15 cellular contexts compared by ENCODE assay signal in genomic region chr12:109598428-109598854, GRCh38. TPM values are rescaled to one million over a fixed set of nuclear protein-coding genes. Genes with fewer than 3 reads are reported as not detected.
DNase-seq lines count a peak whose midpoint lies in the region; ATAC-seq and TF ChIP-seq lines count a peak whose summit lies in the region.
"Had no signal": no experiment of that assay in that cellular context is flagged by ENCODE, and none has a peak within 500 bp of the region (broad histone marks: within the 10 kb centered on the region; RNA-seq: fewer than 3 reads in every experiment).

No MANE protein-coding gene starts in this region.

- no peak for TF ChIP-seq POLR2A in body of pancreas (IDR thresholded peaks at IDR 0.05)

- no peaks in the 10 kb centered on the region for H3K27me3 ChIP-seq in GM23338 (ENCODE audit: insufficient read depth)
- H3K27me3 ChIP-seq in WERI-Rb-1 (ENCODE audit: insufficient read depth, low read depth, severe bottlenecking), result no peaks in the 10 kb centered on the region
- no peaks in the 10 kb centered on the region for H3K27me3 ChIP-seq in skeletal muscle tissue (ENCODE audit: control insufficient read depth in 3 of 3, insufficient read depth in 3 of 3, low read length in 3 of 3)
- no peaks in the 10 kb centered on the region for H3K27me3 ChIP-seq in body of pancreas
- H3K27me3 ChIP-seq in osteoblast (ENCODE audit: insufficient read depth, low read length), result no peaks in the 10 kb centered on the region
- H3K27me3 ChIP-seq: sigmoid colon had no signal

- H3K79me2 ChIP-seq in GM23338 (replicated peaks; ENCODE audit: insufficient read depth), result no peaks in the 10 kb centered on the region
- no peaks in the 10 kb centered on the region for H3K79me2 ChIP-seq in osteoblast (ENCODE audit: insufficient read depth, low read length)

- H3K36me3 Mint-ChIP-seq in GM23338 (ENCODE audit: low read depth), result no peaks in the 10 kb centered on the region
- H3K36me3 Mint-ChIP-seq in effector memory CD8-positive, alpha-beta T cell (ENCODE audit: insufficient read depth), result peaks cover 8% of the 10 kb centered on the region

- H3K9me3 ChIP-seq in WERI-Rb-1 (ENCODE audit: severe bottlenecking), result no peaks in the 10 kb centered on the region
- no peaks in the 10 kb centered on the region for H3K9me3 ChIP-seq in skeletal muscle tissue (ENCODE audit: control insufficient read depth in 3 of 3, low read length in 3 of 3)
- no peaks in the 10 kb centered on the region for H3K9me3 ChIP-seq in body of pancreas
- H3K9me3 ChIP-seq in osteoblast (ENCODE audit: low read depth, low read length), result no peaks in the 10 kb centered on the region
- H3K9me3 ChIP-seq: neutrophil, prostate gland, sigmoid colon had no signal

- peaks cover 9% of the 10 kb centered on the region for H3K27me3 Mint-ChIP-seq in GM23338 (ENCODE audit: insufficient read depth, low read depth, poor library complexity)
- no peaks in the 10 kb centered on the region for H3K27me3 Mint-ChIP-seq in effector memory CD8-positive, alpha-beta T cell
- H3K27me3 Mint-ChIP-seq: activated CD4-positive, alpha-beta memory T cell treated with anti-CD3 and anti-CD28 coated beads, Interleukin-2, amount 10 ng/mL, durations not matched to agents 7 days and 5 days had no signal

- no peaks in the 10 kb centered on the region for H3K9me2 ChIP-seq in GM23338 (ENCODE audit: insufficient read depth)

- no peak for ATAC-seq in GM23338
- peak; percentile 4 for ATAC-seq in left lobe of liver
- ATAC-seq in body of pancreas, result no peak
- ATAC-seq in effector memory CD8-positive, alpha-beta T cell (replicated peaks), result no peak

- H3K27ac ChIP-seq in GM23338 (ENCODE audit: low read depth) (peak overlapping the region; percentile 42; the same call in 1 of the 2 replicates), WERI-Rb-1 (peak overlapping the region; percentile 58), skeletal muscle tissue (ENCODE audit: low read depth, low read length) (peak overlapping the region; percentile 3), body of pancreas (no peak overlapping the region), osteoblast (ENCODE audit: low read depth, low read length) (no peak overlapping the region)
- H3K27ac ChIP-seq: epithelial cell of prostate, neutrophil, prostate gland, sigmoid colon had no signal

- H3K4me3 ChIP-seq in GM23338 (no peak overlapping the region), WERI-Rb-1 (ENCODE audit: low read depth, low read length) (no peak overlapping the region), skeletal muscle tissue (ENCODE audit: low read length in 3 of 3) (no peak overlapping the region), body of pancreas (no peak overlapping the region), osteoblast (ENCODE audit: insufficient read depth, low read length) (no peak overlapping the region)
- H3K4me3 ChIP-seq: prostate gland, sigmoid colon had no signal

- H3K4me3 Mint-ChIP-seq in GM23338, result no peak overlapping the region
- no peak overlapping the region for H3K4me3 Mint-ChIP-seq in effector memory CD8-positive, alpha-beta T cell
- H3K4me3 Mint-ChIP-seq: activated CD4-positive, alpha-beta memory T cell treated with anti-CD3 and anti-CD28 coated beads, Interleukin-2, amount 10 ng/mL, durations not matched to agents 7 days and 5 days; activated naive CD4-positive, alpha-beta T cell treated with anti-CD3 and anti-CD28 coated beads, Interleukin-2, amount 10 ng/mL, durations not matched to agents 7 days and 5 days; activated T-helper 1 cell treated with anti-CD3 and anti-CD28 coated beads, Interleukin-12 subunit alpha, Interleukin-12 subunit beta, Interleukin-2, Interleukin-4 antibody, amounts not matched to agents 30 ng/mL and 10 ng/mL and 1 ng/mL, durations not matched to agents 14 hours and 24 hours and 36 hours had no signal

- DNase-seq in GM23338 (ENCODE audit: low spot score) (no peak), WERI-Rb-1 (no peak), left lobe of liver (ENCODE audit: low spot score) (no peak), body of pancreas (no peak), osteoblast (ENCODE audit: insufficient read length, low spot score, missing footprints) (no peak), H4 (ENCODE audit: low spot score) (no peak)
- DNase-seq in effector memory CD8-positive, alpha-beta T cell, result no peak

- no peak overlapping the region for H3K27ac Mint-ChIP-seq in GM23338
- peak overlapping the region in 1 of 2 donors; percentile 24 for H3K27ac Mint-ChIP-seq in effector memory CD8-positive, alpha-beta T cell
- H3K27ac Mint-ChIP-seq: activated CD4-positive, alpha-beta memory T cell treated with anti-CD3 and anti-CD28 coated beads, Interleukin-2, amount 10 ng/mL, durations not matched to agents 7 days and 5 days; activated naive CD4-positive, alpha-beta T cell treated with anti-CD3 and anti-CD28 coated beads, Interleukin-2, amount 10 ng/mL, durations not matched to agents 7 days and 5 days; activated T-helper 1 cell treated with anti-CD3 and anti-CD28 coated beads, Interleukin-12 subunit alpha, Interleukin-12 subunit beta, Interleukin-2, Interleukin-4 antibody, amounts not matched to agents 30 ng/mL and 10 ng/mL and 1 ng/mL, durations not matched to agents 14 hours and 24 hours and 36 hours had no signal

- WGBS in body of pancreas, 2 donors, result 73 to 84% methylated on average over 4 to 11 of the region's 11 CpGs

- H3K9ac ChIP-seq in skeletal muscle tissue (ENCODE audit: low read depth in 1 of 3, low read length in 3 of 3), result peak overlapping the region in 1 of 3 donors; percentile 54

- intact Hi-C loops in body of pancreas (cut with DNase I), result loop anchor here (5.0 kb wide), 1 partner anchor 179 kb away; no protein-coding TSS in a partner anchor

- peaks cover 15% of the 10 kb centered on the region for H3K4me1 Mint-ChIP-seq in GM23338
- peaks cover 23 to 25% of the 10 kb centered on the region in 2 donors for H3K4me1 Mint-ChIP-seq in effector memory CD8-positive, alpha-beta T cell (ENCODE audit: low read depth in 2 of 2)

- H3K9me3 Mint-ChIP-seq in GM23338, result no peaks in the 10 kb centered on the region
- no peaks in the 10 kb centered on the region for H3K9me3 Mint-ChIP-seq in effector memory CD8-positive, alpha-beta T cell
- H3K9me3 Mint-ChIP-seq: activated CD4-positive, alpha-beta memory T cell treated with anti-CD3 and anti-CD28 coated beads, Interleukin-2, amount 10 ng/mL, durations not matched to agents 7 days and 5 days; activated naive CD4-positive, alpha-beta T cell treated with anti-CD3 and anti-CD28 coated beads, Interleukin-2, amount 10 ng/mL, durations not matched to agents 7 days and 5 days; activated T-helper 1 cell treated with anti-CD3 and anti-CD28 coated beads, Interleukin-12 subunit alpha, Interleukin-12 subunit beta, Interleukin-2, Interleukin-4 antibody, amounts not matched to agents 30 ng/mL and 10 ng/mL and 1 ng/mL, durations not matched to agents 14 hours and 24 hours and 36 hours had no signal

- H4K20me1 ChIP-seq in GM23338 (replicated peaks; ENCODE audit: insufficient read depth) (no peaks in the 10 kb centered on the region), osteoblast (ENCODE audit: insufficient read depth, low read length) (no peaks in the 10 kb centered on the region)

- peaks cover 3% of the 10 kb centered on the region; the same call in 1 of the 2 replicates for H3K4me1 ChIP-seq in GM23338 (ENCODE audit: insufficient read depth)
- H3K4me1 ChIP-seq in skeletal muscle tissue (ENCODE audit: control insufficient read depth in 3 of 3, insufficient read depth in 3 of 3, low read length in 3 of 3), result peaks cover 22 to 25% (median 25%) of the 10 kb centered on the region in 3 donors
- H3K4me1 ChIP-seq in body of pancreas, result peaks cover 22% of the 10 kb centered on the region
- H3K4me1 ChIP-seq in osteoblast (ENCODE audit: insufficient read depth, low read length), result peaks cover 4% of the 10 kb centered on the region
- H3K4me1 ChIP-seq: prostate gland had no signal

- H2AFZ ChIP-seq in GM23338 (no peak overlapping the region), osteoblast (ENCODE audit: low read length) (no peak overlapping the region)

- no peaks in the 10 kb centered on the region for H3K36me3 ChIP-seq in GM23338 (ENCODE audit: insufficient read depth)
- peaks cover 34% of the 10 kb centered on the region for H3K36me3 ChIP-seq in WERI-Rb-1
- peaks cover 0 to 9% (median 0%) of the 10 kb centered on the region in 3 donors for H3K36me3 ChIP-seq in skeletal muscle tissue (ENCODE audit: control insufficient read depth in 3 of 3, insufficient read depth in 3 of 3, low read length in 3 of 3)
- H3K36me3 ChIP-seq in body of pancreas (replicated peaks in 1 of 2; ENCODE audit: insufficient read depth in 1 of 2, low read depth in 2 of 2), result no peaks in the 10 kb centered on the region
- H3K36me3 ChIP-seq in osteoblast (ENCODE audit: insufficient read depth, low read length), result peaks cover 3% of the 10 kb centered on the region
- H3K36me3 ChIP-seq: neutrophil, prostate gland had no signal

- H3K4me2 ChIP-seq in GM23338 (peak overlapping the region; percentile 15; the same call in 1 of the 2 replicates), osteoblast (ENCODE audit: insufficient read depth, low read length) (no peak overlapping the region)

- TF ChIP-seq CTCF in GM23338 (conservative IDR thresholded peaks at IDR 0.05; ENCODE audit: low read depth in 2 of 2), result no peak
- TF ChIP-seq CTCF in WERI-Rb-1 (IDR thresholded peaks at IDR 0.05; ENCODE audit: low read depth, low read length), result no peak
- TF ChIP-seq CTCF in body of pancreas (IDR thresholded peaks at IDR 0.05), result no peak
- no peak for TF ChIP-seq CTCF in osteoblast (IDR thresholded peaks at IDR 0.05; ENCODE audit: extremely low read depth, low read depth, low read length)

- no peaks in the 10 kb centered on the region for H3F3A ChIP-seq in GM23338 (replicated peaks; ENCODE audit: low read depth)

RNA-seq across cellular contexts. Expression of gene MVK, which starts 24.8 kb away (rescaled TPM):
- 29.0 and 40.1 TPM in 2 replicates for total RNA-seq in GM23338 (2014; rRNA removed; shearing (Covaris generic))
- polyA plus RNA-seq in GM23338 (2016; fragmentation: Nextera tagmentation; extraction: Ambion mirVana), result 16.7 and 18.5 TPM in 2 replicates
- total RNA-seq in left lobe of liver, result 16.5 TPM
- 13.0 TPM for total RNA-seq in skeletal muscle tissue
- 10 to 100 TPM in 1 of 2 donors, 1 to 10 TPM in 1; 8.6 to 12.2 TPM for total RNA-seq in body of pancreas
- total RNA-seq in osteoblast, result 31.1 and 31.2 TPM in 2 replicates
- 24.1 and 24.4 TPM in 2 replicates for total RNA-seq in H4 (2014; rRNA removed; shearing (Covaris generic))

RNA-seq across cellular contexts. Expression of gene MMAB, which starts 25.1 kb away (rescaled TPM):
- total RNA-seq in GM23338 (2014; rRNA removed; shearing (Covaris generic)), result 24.7 and 41.6 TPM in 2 replicates
- polyA plus RNA-seq in GM23338 (2016; fragmentation: Nextera tagmentation; extraction: Ambion mirVana), result 36.7 and 38.5 TPM in 2 replicates
- total RNA-seq in left lobe of liver, result 41.1 TPM
- 18.3 TPM for total RNA-seq in skeletal muscle tissue
- total RNA-seq in body of pancreas, result 10 to 100 TPM; 12.5 to 29.7 TPM
- 34.4 and 35.7 TPM in 2 replicates for total RNA-seq in osteoblast
- total RNA-seq in H4 (2014; rRNA removed; shearing (Covaris generic)), result 33.0 and 48.4 TPM in 2 replicates

Comparison
In these comparisons a context has a peak if more than half of its experiments do, and no peak if none do; other contexts are left out.
1. H3K27ac ChIP-seq: peak in GM23338 (single experiment), WERI-Rb-1 (single experiment) and skeletal muscle tissue (single experiment); none in body of pancreas (0 of 4) and osteoblast (single experiment).